3 cellular contexts compared by ENCODE assay signal in the genomic region with DNA sequence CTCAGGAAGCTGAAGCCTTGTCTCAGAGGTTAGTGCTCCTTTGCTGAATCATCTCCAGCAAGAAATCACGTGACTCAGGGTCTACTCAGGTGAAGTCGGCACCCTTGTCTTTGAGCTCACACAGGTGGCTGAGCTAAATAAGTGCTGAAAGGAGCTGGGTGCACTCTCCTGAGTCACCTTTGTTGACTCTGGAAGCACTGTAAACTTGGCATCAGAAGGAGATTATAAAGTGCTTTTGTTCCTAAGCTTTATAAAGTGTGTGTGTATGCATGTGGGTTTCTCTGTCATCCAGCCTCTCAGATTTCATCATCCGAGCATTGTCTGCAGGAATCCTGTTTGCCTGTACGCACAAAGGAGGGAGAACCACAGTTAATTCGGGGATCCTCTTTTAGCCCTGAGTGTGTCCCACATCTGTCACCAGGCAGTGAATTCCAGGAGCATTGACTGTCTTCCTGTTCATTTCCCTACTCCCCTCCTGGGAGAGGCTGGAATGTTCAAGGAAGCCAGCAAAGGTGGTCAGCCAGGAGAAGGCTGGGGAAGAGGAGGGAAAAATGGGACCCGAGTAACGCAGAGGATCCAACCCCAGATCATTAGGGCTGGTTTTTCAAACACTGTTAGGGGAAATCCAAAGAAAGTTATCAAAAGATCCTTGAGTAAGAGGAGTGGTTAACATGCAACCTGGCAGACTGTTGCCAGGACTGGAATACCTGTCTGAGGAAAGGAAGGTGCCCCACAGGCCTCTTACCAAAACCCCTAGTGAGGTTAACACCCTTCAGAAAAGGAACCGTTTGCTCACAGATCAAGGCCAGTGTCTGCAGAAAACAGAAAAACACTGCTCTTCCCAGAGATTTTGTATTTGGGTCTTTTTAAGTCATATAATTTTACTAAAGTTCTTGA.
TF ChIP-seq lines count a peak whose summit lies in the region.

No MANE protein-coding gene starts in this region.

TF ChIP-seq in A549, 52 proteins besides CTCF, POLR2A, EP300 and RAD21 (continues in another document):
- TF ChIP-seq ELK1 (IDR thresholded peaks at IDR 0.05; ENCODE audit: low read depth, low read length) (no peak), ZC3H11A (IDR thresholded peaks at IDR 0.05) (no peak), CBX8 (IDR thresholded peaks at IDR 0.05) (no peak), PHF8 (IDR thresholded peaks at IDR 0.05; ENCODE audit: borderline replicate concordance, low read depth) (no peak), BCL3 (IDR thresholded peaks at IDR 0.05) (peak; percentile 91), NFE2L2 (conservative IDR thresholded peaks at IDR 0.05; ENCODE audit: low read length) (peak; percentile 75), MAZ (IDR thresholded peaks at IDR 0.05; ENCODE audit: borderline replicate concordance, low read depth, low read length) (no peak), JUN (IDR thresholded peaks at IDR 0.05) (peak; percentile 78 to 89; a peak in 4 of 5 replicates), KDM5A (IDR thresholded peaks at IDR 0.05) (no peak), FOSB (CRISPR knock-in tag; IDR thresholded peaks at IDR 0.05) (no peak), BHLHE40 (IDR thresholded peaks at IDR 0.05; ENCODE audit: low read depth, low read length) (peak; percentile 49), CHD2 (IDR thresholded peaks at IDR 0.05; ENCODE audit: low read length, partially characterized antibody) (no peak), FOSL2 (IDR thresholded peaks at IDR 0.05) (peak; percentile 82), FOSL2 (CRISPR knock-in tag; IDR thresholded peaks at IDR 0.05) (peak; percentile 89), RFX5 (IDR thresholded peaks at IDR 0.05) (no peak), USF2 (IDR thresholded peaks at IDR 0.05) (peak; percentile 93), ESRRA (IDR thresholded peaks at IDR 0.05; ENCODE audit: borderline replicate concordance, low read length) (no peak), SREBF2 (IDR thresholded peaks at IDR 0.05) (no peak), HOXA7 (CRISPR knock-in tag; IDR thresholded peaks at IDR 0.05) (peak; percentile 52; the same call in 1 of the 2 replicates), SMC3 (IDR thresholded peaks at IDR 0.05) (peak; percentile 25; the same call in 1 of the 3 replicates), MAX (IDR thresholded peaks at IDR 0.05) (peak; percentile 79), HDAC2 (IDR thresholded peaks at IDR 0.05) (no peak)

TF ChIP-seq in GM23338, 12 proteins besides CTCF, POLR2A, EP300 and RAD21 (continued from another document):
- peak; percentile 46; the same call in 1 of the 2 replicates for TF ChIP-seq ZNF462 (CRISPR knock-in tag; IDR thresholded peaks at IDR 0.05)
- no peak for TF ChIP-seq EZH2phosphoT487 (IDR thresholded peaks at IDR 0.05; ENCODE audit: unreplicated experiment)
- TF ChIP-seq STAT1 (IDR thresholded peaks at IDR 0.05; ENCODE audit: unreplicated experiment) = no peak

TF ChIP-seq in liver, 16 proteins besides CTCF, POLR2A, EP300 and RAD21 (continued from another document):
- TF ChIP-seq NR2F2 (IDR thresholded peaks at IDR 0.05) = no peak
- TF ChIP-seq HNF4A (conservative IDR thresholded peaks at IDR 0.05) = peak in 1 of 2 donors; percentile 18
- TF ChIP-seq ATF3 (IDR thresholded peaks at IDR 0.05) = peak; percentile 24
- peak; percentile 23 for TF ChIP-seq SP1 (IDR thresholded peaks at IDR 0.05)
- peak; percentile 15 to 32 for TF ChIP-seq RXRA (IDR thresholded peaks at IDR 0.05)
